Comparison of ENCODE assay signal across 9 cellular contexts in the genomic region with DNA sequence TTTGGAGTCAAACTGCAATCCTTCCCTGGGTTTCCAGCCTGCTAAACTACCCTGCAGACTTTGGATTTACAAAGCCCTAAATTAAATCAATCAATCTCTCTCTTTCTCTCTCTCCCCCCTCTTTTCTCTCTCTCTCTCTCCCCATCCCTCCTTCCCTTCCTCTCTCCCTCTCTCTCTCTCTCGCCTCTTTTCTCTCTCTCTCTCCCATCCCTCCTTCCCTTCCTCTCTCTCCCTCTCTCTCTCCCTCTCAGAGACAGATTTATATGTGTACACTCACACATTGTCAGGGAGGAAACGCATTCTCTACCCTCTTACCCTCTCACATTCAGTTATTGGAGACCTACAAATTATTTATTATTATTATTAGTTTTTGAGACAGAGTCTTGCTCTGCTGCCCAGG. TPM values are rescaled to one million over a fixed set of nuclear protein-coding genes. Genes with fewer than 3 reads are reported as not detected.
"Had no signal": no experiment of that assay in that cellular context is flagged by ENCODE, and none has a peak within 500 bp of the region (broad histone marks: within the 10 kb centered on the region; RNA-seq: fewer than 3 reads in every experiment).

No MANE protein-coding gene starts in this region.

- ATAC-seq: GM23338, HepG2 had no signal

- H3K27ac Mint-ChIP-seq: GM23338, HFFc6, IgD-negative memory B cell had no signal

- H3K27ac ChIP-seq: HL-60 had no signal

- DNase-seq: H9, HCEC 1CT, HFFc6 had no signal

- H3K4me3 Mint-ChIP-seq: GM23338, H9, HFFc6, IgD-negative memory B cell had no signal

- H3K4me3 ChIP-seq: GM23338 had no signal

- H3K4me1 Mint-ChIP-seq: GM23338, IgD-negative memory B cell had no signal

RNA-seq across cellular contexts. Expression of a gene that starts 47.0 kb away (rescaled TPM):
- total RNA-seq: GM23338, H1, H9, HepG2, HFFc6, HT1080 had no signal
- polyA plus RNA-seq: GM23338, H1, HepG2, IgD-negative memory B cell had no signal
